Comparison of ENCODE assay signal across 8 cellular contexts in the genomic region with DNA sequence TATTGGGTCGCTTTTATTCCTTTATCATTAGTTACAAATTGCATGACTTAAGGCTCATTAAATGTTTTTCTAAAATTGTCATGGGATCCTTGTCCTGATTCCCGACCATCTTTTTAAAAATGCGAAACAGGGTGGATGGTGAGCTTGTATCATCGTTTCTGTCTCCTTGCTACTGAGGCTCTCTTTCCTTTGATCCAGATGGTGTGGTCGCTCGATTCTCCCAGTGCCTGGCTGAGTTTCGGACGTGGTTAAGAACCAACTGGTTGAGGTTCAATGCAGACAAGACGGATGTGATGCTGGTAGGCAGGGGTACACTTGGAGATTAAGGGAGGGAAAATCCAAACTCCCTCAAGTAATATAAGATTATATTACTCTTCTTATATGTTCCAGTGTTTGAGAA. TPM values are rescaled to one million over a fixed set of nuclear protein-coding genes. Genes with fewer than 3 reads are reported as not detected.
A peak's percentile ranks its signal among the peaks of the same experiment; 100 is the strongest.
DNase-seq lines count a peak whose midpoint lies in the region; ATAC-seq and TF ChIP-seq lines count a peak whose summit lies in the region.

No MANE protein-coding gene starts in this region.

- peak overlapping the region; percentile 93 for H3K4me2 ChIP-seq in BLaER1

- peaks cover 66% of the 10 kb centered on the region for H3K4me1 Mint-ChIP-seq in activated T-helper 1 cell treated with anti-CD3 and anti-CD28 coated beads, Interleukin-12 subunit alpha, Interleukin-12 subunit beta, Interleukin-2, Interleukin-4 antibody, amounts not matched to agents 30 ng/mL and 10 ng/mL and 1 ng/mL, durations not matched to agents 14 hours and 24 hours and 36 hours (ENCODE audit: low read depth)
- H3K4me1 Mint-ChIP-seq in stimulated activated naive CD8-positive, alpha-beta T cell treated with anti-CD3 and anti-CD28 coated beads, Interleukin-15, amount 100 ng/mL, for 72 hours, result peaks cover 53% of the 10 kb centered on the region

- peak overlapping the region; percentile 93 for H3K4me3 Mint-ChIP-seq in activated T-helper 1 cell treated with anti-CD3 and anti-CD28 coated beads, Interleukin-12 subunit alpha, Interleukin-12 subunit beta, Interleukin-2, Interleukin-4 antibody, amounts not matched to agents 30 ng/mL and 10 ng/mL and 1 ng/mL, durations not matched to agents 14 hours and 24 hours and 36 hours
- peak overlapping the region; percentile 87 to 91 for H3K4me3 Mint-ChIP-seq in stimulated activated naive CD8-positive, alpha-beta T cell treated with anti-CD3 and anti-CD28 coated beads, Interleukin-15, amount 100 ng/mL, for 72 hours

- H3K27me3 Mint-ChIP-seq in activated T-helper 1 cell treated with anti-CD3 and anti-CD28 coated beads, Interleukin-12 subunit alpha, Interleukin-12 subunit beta, Interleukin-2, Interleukin-4 antibody, amounts not matched to agents 30 ng/mL and 10 ng/mL and 1 ng/mL, durations not matched to agents 14 hours and 24 hours and 36 hours (ENCODE audit: insufficient read depth), result no peaks in the 10 kb centered on the region
- no peaks in the 10 kb centered on the region for H3K27me3 Mint-ChIP-seq in stimulated activated naive CD8-positive, alpha-beta T cell treated with anti-CD3 and anti-CD28 coated beads, Interleukin-15, amount 100 ng/mL, for 72 hours

- H3K27me3 ChIP-seq in BLaER1, result no peaks in the 10 kb centered on the region
- H3K27me3 ChIP-seq in HL-60 (ENCODE audit: insufficient read depth, poor library complexity, severe bottlenecking), result no peaks in the 10 kb centered on the region
- no peaks in the 10 kb centered on the region for H3K27me3 ChIP-seq in iPS-15b (ENCODE audit: control insufficient read depth, insufficient read depth, low read length)

- H3K9ac ChIP-seq in BLaER1, result peak overlapping the region; percentile 85
- peak overlapping the region; percentile 38 for H3K9ac ChIP-seq in iPS-15b (ENCODE audit: low read depth, low read length)

- H3K9me3 Mint-ChIP-seq in activated T-helper 1 cell treated with anti-CD3 and anti-CD28 coated beads, Interleukin-12 subunit alpha, Interleukin-12 subunit beta, Interleukin-2, Interleukin-4 antibody, amounts not matched to agents 30 ng/mL and 10 ng/mL and 1 ng/mL, durations not matched to agents 14 hours and 24 hours and 36 hours, result no peaks in the 10 kb centered on the region
- no peaks in the 10 kb centered on the region for H3K9me3 Mint-ChIP-seq in stimulated activated naive CD8-positive, alpha-beta T cell treated with anti-CD3 and anti-CD28 coated beads, Interleukin-15, amount 100 ng/mL, for 72 hours

- no peak for ATAC-seq in stimulated activated naive CD8-positive, alpha-beta T cell treated with anti-CD3 and anti-CD28 coated beads, Interleukin-15, amount 100 ng/mL, for 72 hours

- H3K9me3 ChIP-seq in BLaER1, result no peaks in the 10 kb centered on the region
- no peaks in the 10 kb centered on the region for H3K9me3 ChIP-seq in iPS-15b (ENCODE audit: control insufficient read depth, insufficient read depth, low read length)

- H3K4me3 ChIP-seq in BLaER1 (peak overlapping the region; percentile 85), HL-60 (replicated peaks; ENCODE audit: insufficient read depth, low read length) (peak overlapping the region; percentile 75), iPS-15b (ENCODE audit: low read depth, low read length) (peak overlapping the region; percentile 85)

- H3K36me3 ChIP-seq in BLaER1, result no peaks in the 10 kb centered on the region
- H3K36me3 ChIP-seq in iPS-15b (ENCODE audit: control insufficient read depth, insufficient read depth, low read length), result no peaks in the 10 kb centered on the region

- intact Hi-C loops in activated T-helper 1 cell treated with anti-CD3 and anti-CD28 coated beads, Interleukin-12 subunit alpha, Interleukin-12 subunit beta, Interleukin-2, Interleukin-4 antibody, amounts not matched to agents 30 ng/mL and 10 ng/mL and 1 ng/mL, durations not matched to agents 14 hours and 24 hours and 36 hours (cut with micrococcal nuclease), result loop anchor here (1.0 to 10.0 kb wide), 11 partner anchors 127 to 1571 kb away; a partner anchor contains a TSS

- peaks cover 29% of the 10 kb centered on the region for H4K20me1 ChIP-seq in BLaER1

- POLR2A ChIA-PET in GM10248 (lab: Yijun Ruan, JAX), result no interaction called here

- DNase-seq in HL-60 (ENCODE audit: low read depth in 1 of 2, low spot score in 1 of 2) (peak in 1 of 2 experiments; percentile 8), GM10248 (ENCODE audit: extremely low spot score) (no peak), foreskin melanocyte (no peak), middle frontal gyrus (ENCODE audit: extremely low spot score, low spot score) (no peak)
- DNase-seq in activated T-helper 1 cell treated with anti-CD3 and anti-CD28 coated beads, Interleukin-12 subunit alpha, Interleukin-12 subunit beta, Interleukin-2, Interleukin-4 antibody, amounts not matched to agents 30 ng/mL and 10 ng/mL and 1 ng/mL, durations not matched to agents 14 hours and 24 hours and 36 hours (ENCODE audit: low spot score), result no peak
- DNase-seq in stimulated activated naive CD8-positive, alpha-beta T cell treated with anti-CD3 and anti-CD28 coated beads, Interleukin-15, amount 100 ng/mL, for 72 hours, result no peak

- peaks cover 45% of the 10 kb centered on the region for H3K4me1 ChIP-seq in BLaER1
- peaks cover 4% of the 10 kb centered on the region for H3K4me1 ChIP-seq in iPS-15b (ENCODE audit: control insufficient read depth, insufficient read depth, low read length)

- H3K27ac ChIP-seq in BLaER1 (peak overlapping the region; percentile 92; the same call in 1 of the 2 replicates), HL-60 (replicated peaks) (peak overlapping the region; percentile 96)

- H3K36me3 Mint-ChIP-seq in activated T-helper 1 cell treated with anti-CD3 and anti-CD28 coated beads, Interleukin-12 subunit alpha, Interleukin-12 subunit beta, Interleukin-2, Interleukin-4 antibody, amounts not matched to agents 30 ng/mL and 10 ng/mL and 1 ng/mL, durations not matched to agents 14 hours and 24 hours and 36 hours (ENCODE audit: low read depth), result peaks cover 21% of the 10 kb centered on the region

- peak overlapping the region; percentile 97 for H3K27ac Mint-ChIP-seq in activated T-helper 1 cell treated with anti-CD3 and anti-CD28 coated beads, Interleukin-12 subunit alpha, Interleukin-12 subunit beta, Interleukin-2, Interleukin-4 antibody, amounts not matched to agents 30 ng/mL and 10 ng/mL and 1 ng/mL, durations not matched to agents 14 hours and 24 hours and 36 hours
- H3K27ac Mint-ChIP-seq in stimulated activated naive CD8-positive, alpha-beta T cell treated with anti-CD3 and anti-CD28 coated beads, Interleukin-15, amount 100 ng/mL, for 72 hours, result peak overlapping the region in 1 of 2 donors; percentile 54

- TF ChIP-seq CTCF in HL-60 (IDR thresholded peaks at IDR 0.05; ENCODE audit: insufficient read depth, low read length), result no peak
- no peak for TF ChIP-seq CTCF in GM10248 (IDR thresholded peaks at IDR 0.05; ENCODE audit: control extremely low read depth, extremely low read depth, low read depth, missing control alignments)

- CTCF ChIA-PET in GM10248 (lab: Yijun Ruan, JAX), result interaction anchor here (2.1 to 3.0 kb wide), 2 partner anchors 8 to 12 kb away, joined by 6 to 9 read pairs; no protein-coding TSS in a partner anchor

RNA-seq across cellular contexts. Expression of a gene that starts 1.2 kb away (rescaled TPM):
- 53.2 and 57.4 TPM in 2 replicates for total RNA-seq in activated T-helper 1 cell treated with anti-CD3 and anti-CD28 coated beads, Interleukin-12 subunit alpha, Interleukin-12 subunit beta, Interleukin-2, Interleukin-4 antibody, amounts not matched to agents 30 ng/mL and 10 ng/mL and 1 ng/mL, durations not matched to agents 14 hours and 24 hours and 36 hours

RNA-seq across cellular contexts. Expression of a gene that starts 1.3 kb away (rescaled TPM):
- total RNA-seq in activated T-helper 1 cell treated with anti-CD3 and anti-CD28 coated beads, Interleukin-12 subunit alpha, Interleukin-12 subunit beta, Interleukin-2, Interleukin-4 antibody, amounts not matched to agents 30 ng/mL and 10 ng/mL and 1 ng/mL, durations not matched to agents 14 hours and 24 hours and 36 hours, result 1.2 and 3.2 TPM in 2 replicates
